1 cellular context compared by ENCODE assay signal in genomic region chr10:15037691-15038090, GRCh38.
TF ChIP-seq lines count a peak whose summit lies in the region.

No MANE protein-coding gene starts in this region.

TF ChIP-seq in GM23338, 12 proteins besides CTCF, POLR2A, EP300 and RAD21 (continued from another document):
- TF ChIP-seq ZNF462 (CRISPR knock-in tag; IDR thresholded peaks at IDR 0.05): no peak
